ENCODE assay signal across 1 cellular context in genomic region chr11:4636962-4637661, GRCh38.
TF ChIP-seq lines count a peak whose summit lies in the region.

TSS of gene OR51D1 (plus strand) at chr11:4637477. CDS start at chr11:4639791, 2,314 bp downstream.

TF ChIP-seq in IMR-90, 13 proteins besides CTCF, POLR2A, EP300 and RAD21 (continued from another document):
- peak; percentile 25; the same call in 1 of the 2 replicates for TF ChIP-seq MAZ (IDR thresholded peaks at IDR 0.05; ENCODE audit: borderline replicate concordance, low read depth, low read length)
- no peak for TF ChIP-seq RCOR1 (IDR thresholded peaks at IDR 0.05; ENCODE audit: insufficient replicate concordance, low read length)
